15 cellular contexts compared by ENCODE assay signal in genomic region chr1:214124281-214124805, GRCh38.
"Had no signal": no experiment of that assay in that cellular context is flagged by ENCODE, and none has a peak within 500 bp of the region (broad histone marks: within the 10 kb centered on the region; RNA-seq: fewer than 3 reads in every experiment).

No MANE protein-coding gene starts in this region.

- H3K36me3 ChIP-seq: gastrocnemius medialis, uterus had no signal

- H3K27me3 ChIP-seq: gastrocnemius medialis, uterus had no signal

- DNase-seq: activated CD4-positive, alpha-beta T cell treated with anti-CD3 and anti-CD28 coated beads for 4 hours; activated CD8-positive, alpha-beta memory T cell treated with anti-CD3 and anti-CD28 coated beads, Interleukin-2, amount 50 U/mL, for 48 hours; activated CD8-positive, alpha-beta T cell treated with anti-CD3 and anti-CD28 coated beads, Interleukin-2, amount 10 ng/mL, durations not matched to agents 7 days and 5 days; activated naive CD4-positive, alpha-beta T cell treated with Interleukin-2 at 50 U/mL for 16 hours; central memory CD4-positive, alpha-beta T cell; effector CD8-positive, alpha-beta T cell; gastrocnemius medialis; naive thymus-derived CD4-positive, alpha-beta T cell; nucleus accumbens; stimulated activated CD4-positive, alpha-beta T cell treated with anti-CD3 and anti-CD28 coated beads, Interleukin-15, amount 100 ng/mL, for 24 hours; stimulated activated CD4-positive, alpha-beta T cell treated with anti-CD3 and anti-CD28 coated beads, Interleukin-4, amount 100 ng/mL, for 24 hours; T1000; uterus had no signal

- H3K27ac ChIP-seq: coronary artery, epithelial cell of prostate, gastrocnemius medialis, uterus had no signal

- H3K9me3 ChIP-seq: gastrocnemius medialis, uterus had no signal

- H3K4me1 ChIP-seq: gastrocnemius medialis, uterus had no signal

- H3K4me3 ChIP-seq: coronary artery, gastrocnemius medialis, uterus had no signal
